In the genomic region with DNA sequence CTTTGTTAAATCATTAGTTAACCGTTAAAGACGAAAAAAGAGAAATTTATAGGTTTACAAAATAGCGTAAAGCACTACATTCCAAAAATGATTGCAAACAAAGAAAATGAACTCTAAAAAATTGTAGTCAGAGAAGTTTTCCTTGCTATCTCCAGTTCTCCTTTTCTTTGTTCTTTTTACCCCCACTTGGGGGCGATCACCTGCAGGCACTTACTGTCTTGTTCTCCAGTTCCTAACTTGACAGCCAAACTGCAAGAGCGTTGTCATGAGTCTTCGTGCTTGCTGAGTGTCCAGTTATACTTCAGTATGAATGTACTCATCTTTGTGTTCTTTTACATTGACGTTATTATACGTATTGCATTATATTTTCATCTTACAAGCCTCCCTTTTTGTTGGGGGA, we compare ENCODE assay signal across 1 cellular context.
TF ChIP-seq lines count a peak whose summit lies in the region.

No MANE protein-coding gene starts in this region.

TF ChIP-seq in endothelial cell of umbilical vein, 7 proteins besides CTCF, POLR2A, EP300 and RAD21:
- TF ChIP-seq GATA2 (IDR thresholded peaks at IDR 0.05; ENCODE audit: insufficient read depth, insufficient read length, low read depth, low read length) (no peak), FOS (IDR thresholded peaks at IDR 0.05; ENCODE audit: borderline replicate concordance, insufficient read depth, low read length) (no peak), JUN (IDR thresholded peaks at IDR 0.05; ENCODE audit: borderline replicate concordance, insufficient read depth, insufficient read length, low read depth) (no peak), POLR2AphosphoS5 (IDR thresholded peaks at IDR 0.05; ENCODE audit: insufficient read depth, low read depth, low read length) (no peak), MYC (IDR thresholded peaks at IDR 0.05; ENCODE audit: low read depth, low read length) (no peak)
- TF ChIP-seq, protein P1, sequence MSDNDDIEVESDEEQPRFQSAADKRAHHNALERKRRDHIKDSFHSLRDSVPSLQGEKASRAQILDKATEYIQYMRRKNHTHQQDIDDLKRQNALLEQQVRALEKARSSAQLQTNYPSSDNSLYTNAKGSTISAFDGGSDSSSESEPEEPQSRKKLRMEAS (IDR thresholded peaks at IDR 0.05; ENCODE audit: insufficient read depth, insufficient read length) = no peak
